18 cellular contexts compared by ENCODE assay signal in the genomic region with DNA sequence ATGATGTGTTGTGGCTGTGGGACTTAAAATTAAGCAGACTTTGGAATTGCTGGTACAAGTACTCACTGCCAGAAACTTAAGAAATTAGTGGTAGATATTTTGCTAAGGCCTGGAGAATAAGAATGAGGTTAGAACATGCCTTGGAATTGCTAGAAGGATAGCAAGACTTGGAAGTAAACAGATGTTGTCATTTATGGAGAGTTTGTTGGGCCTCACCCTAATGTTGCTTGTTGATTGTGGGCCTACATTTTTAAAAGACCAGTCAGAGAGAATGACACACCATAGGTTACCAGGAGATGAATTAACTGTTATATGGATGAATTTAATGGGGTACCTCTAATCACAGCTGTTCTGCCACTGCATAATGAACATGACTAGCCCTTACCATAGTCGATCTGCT.
DNase-seq lines count a peak whose midpoint lies in the region; TF ChIP-seq lines count a peak whose summit lies in the region.
"Had no signal": no experiment of that assay in that cellular context is flagged by ENCODE, and none has a peak within 500 bp of the region (broad histone marks: within the 10 kb centered on the region; RNA-seq: fewer than 3 reads in every experiment).

No MANE protein-coding gene starts in this region.

- no peaks in the 10 kb centered on the region for H3K27me3 ChIP-seq in mammary epithelial cell (ENCODE audit: insufficient read depth, low read length)
- no peaks in the 10 kb centered on the region for H3K27me3 ChIP-seq in tibial artery

- H2AFZ ChIP-seq in mammary epithelial cell (ENCODE audit: low read depth, low read length): peak overlapping the region; percentile 8

- H3K27me3 Mint-ChIP-seq in mesothelial cell of epicardium (ENCODE audit: low read depth): no peaks in the 10 kb centered on the region
- H3K27me3 Mint-ChIP-seq in activated CD4-positive, alpha-beta T cell treated with anti-CD3 and anti-CD28 coated beads, Interleukin-2, amount 10 ng/mL, durations not matched to agents 7 days and 5 days: peaks cover 2% of the 10 kb centered on the region
- H3K27me3 Mint-ChIP-seq: CD4-positive, CD25-positive, alpha-beta regulatory T cell had no signal

- dilution Hi-C loops in mammary epithelial cell (cut with HindIII; ENCODE audit: low sequenced_read_pairs): no loop called here

- in situ Hi-C loops in mammary epithelial cell (cut with MboI; ENCODE audit: low sequenced_read_pairs in 2 of 2): loop anchor here in 1 of 2 donors (10.0 kb wide), 1 partner anchor 83 kb away; no protein-coding TSS in a partner anchor

- no peaks in the 10 kb centered on the region for H3K9me3 Mint-ChIP-seq in mesothelial cell of epicardium
- H3K9me3 Mint-ChIP-seq in activated CD4-positive, alpha-beta T cell treated with anti-CD3 and anti-CD28 coated beads, Interleukin-2, amount 10 ng/mL, durations not matched to agents 7 days and 5 days: no peaks in the 10 kb centered on the region
- H3K9me3 Mint-ChIP-seq: H9 had no signal

- 100% methylated on average over 1 of the region's 1 CpG for WGBS in mammary epithelial cell (ENCODE audit: low coverage, missing lambda C conversion rate)
- no CpG with 5 or more reads among the region's 1 CpG for WGBS in mesodermal cell (ENCODE audit: insufficient coverage in 2 of 2), 2 experiments

- TF ChIP-seq CTCF in mammary epithelial cell (conservative IDR thresholded peaks at IDR 0.05 in 1 of 2, IDR thresholded peaks at IDR 0.05 in 1 of 2; ENCODE audit: extremely low read depth in 1 of 2, insufficient read depth in 1 of 2, low read depth in 1 of 2, low read length in 2 of 2): no peak
- TF ChIP-seq CTCF in tibial artery (IDR thresholded peaks at IDR 0.05): no peak
- no peak for TF ChIP-seq CTCF in mesothelial cell of epicardium (IDR thresholded peaks at IDR 0.05; ENCODE audit: unreplicated experiment)

- BruUV-seq in mammary epithelial cell (replicated peaks; lab: Mats Ljungman, UMichigan): no TSS peak

- H3K4me3 ChIP-seq in mammary epithelial cell (replicated peaks in 1 of 3; ENCODE audit: insufficient read depth in 1 of 3, low read depth in 2 of 3, low read length in 3 of 3): no peak overlapping the region
- H3K4me3 ChIP-seq in mesodermal cell (ENCODE audit: extremely low read depth, insufficient read depth, low read length, poor library complexity, severe bottlenecking): no peak overlapping the region
- no peak overlapping the region for H3K4me3 ChIP-seq in tibial artery

- DNase-seq in AG08395 (ENCODE audit: low spot score) (peak; percentile 52), GM04504 (ENCODE audit: low read depth) (peak; percentile 24), mammary epithelial cell (no peak), tibial artery (no peak), mesothelial cell of epicardium (ENCODE audit: low spot score in 2 of 2, unreplicated experiment in 2 of 2) (no peak)
- no peak for DNase-seq in activated effector memory CD4-positive, alpha-beta T cell treated with anti-CD3 and anti-CD28 coated beads, Interleukin-2, amount 50 U/mL, for 16 hours
- DNase-seq in activated CD4-positive, alpha-beta T cell treated with anti-CD3 and anti-CD28 coated beads, Interleukin-2, amount 10 ng/mL, durations not matched to agents 7 days and 5 days: no peak
- DNase-seq: CD4-positive, CD25-positive, alpha-beta regulatory T cell; H9; Kasumi-1; MM.1S; NCI-H1048; NCI-H1417 treated with DMSO at 0.1 percent for 48 hours; NCI-H187; NCI-H446 treated with DMSO at 0.1 percent for 48 hours; NCI-H526 treated with DMSO at 0.1 percent for 48 hours; OCI-M1 had no signal

- H3K4me3 Mint-ChIP-seq in mesothelial cell of epicardium: no peak overlapping the region
- no peak overlapping the region for H3K4me3 Mint-ChIP-seq in activated CD4-positive, alpha-beta T cell treated with anti-CD3 and anti-CD28 coated beads, Interleukin-2, amount 10 ng/mL, durations not matched to agents 7 days and 5 days
- H3K4me3 Mint-ChIP-seq: CD4-positive, CD25-positive, alpha-beta regulatory T cell; H9 had no signal

- H4K20me1 ChIP-seq in mammary epithelial cell (ENCODE audit: insufficient read depth, low read length): no peaks in the 10 kb centered on the region

- no peak overlapping the region for H3K27ac Mint-ChIP-seq in mesothelial cell of epicardium
- no peak overlapping the region for H3K27ac Mint-ChIP-seq in activated CD4-positive, alpha-beta T cell treated with anti-CD3 and anti-CD28 coated beads, Interleukin-2, amount 10 ng/mL, durations not matched to agents 7 days and 5 days
- H3K27ac Mint-ChIP-seq: CD4-positive, CD25-positive, alpha-beta regulatory T cell; H9 had no signal

- peaks cover 5% of the 10 kb centered on the region for H3K9me3 ChIP-seq in mammary epithelial cell (replicated peaks; ENCODE audit: insufficient read depth, low read length)
- no peaks in the 10 kb centered on the region for H3K9me3 ChIP-seq in mesodermal cell (ENCODE audit: control insufficient read depth, low read length)
- no peaks in the 10 kb centered on the region for H3K9me3 ChIP-seq in tibial artery

- H3K36me3 ChIP-seq in mammary epithelial cell (ENCODE audit: insufficient read depth, low read length) (no peaks in the 10 kb centered on the region), mesodermal cell (ENCODE audit: control insufficient read depth, insufficient read depth, low read length) (no peaks in the 10 kb centered on the region), tibial artery (no peaks in the 10 kb centered on the region)

- H3K4me1 ChIP-seq in mammary epithelial cell (ENCODE audit: insufficient read depth, low read length) (peaks cover 48% of the 10 kb centered on the region), mesodermal cell (ENCODE audit: control insufficient read depth, insufficient read depth, low read length, poor library complexity, severe bottlenecking) (peaks cover 22% of the 10 kb centered on the region), tibial artery (peaks cover 0 to 23% (median 10%) of the 10 kb centered on the region in 4 donors)

- intact Hi-C loops in mammary epithelial cell (cut with micrococcal nuclease) (no loop called here), tibial artery (cut with DNase I; ENCODE audit: low total_unique reads) (loop anchor here (10.0 kb wide), 1 partner anchor 103 kb away; no protein-coding TSS in a partner anchor)

- H3K79me2 ChIP-seq in mammary epithelial cell (ENCODE audit: insufficient read depth, low read length): no peaks in the 10 kb centered on the region

- H3K27ac ChIP-seq in mammary epithelial cell (ENCODE audit: insufficient read depth, low read depth, low read length) (no peak overlapping the region), mesodermal cell (ENCODE audit: low read depth, low read length, severe bottlenecking) (peak overlapping the region; percentile 39), tibial artery (no peak overlapping the region)

- CTCF ChIA-PET in mammary epithelial cell (lab: Charles Lee; ENCODE audit: low non-redundant PET): no interaction called here
- CTCF ChIA-PET in activated CD4-positive, alpha-beta T cell treated with anti-CD3 and anti-CD28 coated beads, Interleukin-2, amount 10 ng/mL, durations not matched to agents 7 days and 5 days (lab: Charles Lee): interaction anchor here (0.6 kb wide), 1 partner anchor 14 kb away, joined by 3 read pairs; no protein-coding TSS in a partner anchor

- peaks cover 27% of the 10 kb centered on the region for H3K4me1 Mint-ChIP-seq in mesothelial cell of epicardium
- no peaks in the 10 kb centered on the region for H3K4me1 Mint-ChIP-seq in activated CD4-positive, alpha-beta T cell treated with anti-CD3 and anti-CD28 coated beads, Interleukin-2, amount 10 ng/mL, durations not matched to agents 7 days and 5 days
- H3K4me1 Mint-ChIP-seq: CD4-positive, CD25-positive, alpha-beta regulatory T cell; H9 had no signal

- no peaks in the 10 kb centered on the region for H3K36me3 Mint-ChIP-seq in mesothelial cell of epicardium
- no peaks in the 10 kb centered on the region for H3K36me3 Mint-ChIP-seq in activated CD4-positive, alpha-beta T cell treated with anti-CD3 and anti-CD28 coated beads, Interleukin-2, amount 10 ng/mL, durations not matched to agents 7 days and 5 days (ENCODE audit: low read depth)
- H3K36me3 Mint-ChIP-seq: CD4-positive, CD25-positive, alpha-beta regulatory T cell had no signal

- POLR2A ChIA-PET in activated CD4-positive, alpha-beta T cell treated with anti-CD3 and anti-CD28 coated beads, Interleukin-2, amount 10 ng/mL, durations not matched to agents 7 days and 5 days (lab: Charles Lee): no interaction called here

- H3K9ac ChIP-seq in mammary epithelial cell (ENCODE audit: insufficient read depth, low read length): no peak overlapping the region

- no peak overlapping the region for H3K4me2 ChIP-seq in mammary epithelial cell (ENCODE audit: insufficient read depth, low read depth, low read length)

Comparison
In these comparisons a context has a peak if more than half of its experiments do, and no peak if none do; other contexts are left out.
1. DNase-seq: peak in AG08395 (single experiment) and GM04504 (single experiment); none in mammary epithelial cell (single experiment), tibial artery (0 of 2), mesothelial cell of epicardium (0 of 2), activated effector memory CD4-positive, alpha-beta T cell treated with anti-CD3 and anti-CD28 coated beads, Interleukin-2, amount 50 U/mL, for 16 hours (single experiment) and activated CD4-positive, alpha-beta T cell treated with anti-CD3 and anti-CD28 coated beads, Interleukin-2, amount 10 ng/mL, durations not matched to agents 7 days and 5 days (single experiment).